2 cellular contexts compared by ENCODE assay signal in the genomic region with DNA sequence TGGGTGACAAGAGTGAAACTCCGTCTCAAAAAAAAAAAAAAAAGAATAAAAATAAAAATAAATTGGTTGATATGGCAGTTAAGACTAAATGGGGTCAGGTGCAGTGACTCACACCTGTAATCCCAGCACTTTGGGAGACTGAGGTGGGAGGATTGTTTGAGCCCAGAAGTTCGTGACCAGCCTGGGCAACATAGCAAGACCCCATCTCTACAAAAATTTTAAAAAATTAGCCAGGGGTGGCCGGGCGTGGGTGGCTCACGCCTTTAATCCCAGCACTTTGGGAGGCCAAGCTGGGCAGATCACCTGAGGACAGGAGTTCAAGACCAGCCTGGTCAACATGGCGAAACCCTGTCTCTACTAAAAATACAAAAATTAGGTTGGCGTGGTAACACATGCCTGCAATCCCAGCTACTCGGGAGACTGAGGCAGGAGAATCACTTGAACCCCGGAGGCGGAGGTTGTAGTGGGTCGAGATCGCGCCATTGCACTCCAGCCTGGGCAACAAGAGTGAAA.
A peak's percentile ranks its signal among the peaks of the same experiment; 100 is the strongest.
TF ChIP-seq lines count a peak whose summit lies in the region.

No MANE protein-coding gene starts in this region.

TF ChIP-seq in WTC11, 78 proteins besides CTCF, POLR2A, EP300 and RAD21:
- TF ChIP-seq GTF2I (CRISPR knock-in tag; conservative IDR thresholded peaks at IDR 0.05) (0 out of 2 replicates have a peak, but pooled peaks have one; percentile 26), ZNF121 (CRISPR knock-in tag; IDR thresholded peaks at IDR 0.05) (peak; percentile 11; the same call in 1 of the 2 replicates)

TF ChIP-seq in K562, 482 proteins besides CTCF, POLR2A, EP300 and RAD21:
- TF ChIP-seq KDM1A (IDR thresholded peaks at IDR 0.05) (peak; percentile 41 to 47; a peak in 2 of 4 replicates), CEBPB (tag; IDR thresholded peaks at IDR 0.05) (peak; percentile 12; the same call in 1 of the 2 replicates), LARP7 (IDR thresholded peaks at IDR 0.05) (0 out of 2 replicates have a peak, but pooled peaks have one; percentile 4), EGR1 (conservative IDR thresholded peaks at IDR 0.05) (peak; percentile 45; the same call in 1 of the 2 replicates), ADNP (tag; IDR thresholded peaks at IDR 0.05) (peak; percentile 61; the same call in 1 of the 2 replicates), ZNF121 (CRISPR knock-in tag; conservative IDR thresholded peaks at IDR 0.05) (peak; percentile 94), BCOR (IDR thresholded peaks at IDR 0.05) (peak; percentile 70; the same call in 1 of the 2 replicates)
